7 cellular contexts compared by ENCODE assay signal in genomic region chr12:133129368-133130037, GRCh38.
DNase-seq lines count a peak whose midpoint lies in the region; ATAC-seq and TF ChIP-seq lines count a peak whose summit lies in the region.

No MANE protein-coding gene starts in this region.

- H3K4me3 Mint-ChIP-seq in activated naive CD8-positive, alpha-beta T cell treated with anti-CD3 and anti-CD28 coated beads, Interleukin-2, amount 50 U/mL, for 24 hours: peak overlapping the region; percentile 92

- peaks cover 88% of the 10 kb centered on the region for H3K36me3 Mint-ChIP-seq in activated naive CD8-positive, alpha-beta T cell treated with anti-CD3 and anti-CD28 coated beads, Interleukin-2, amount 50 U/mL, for 24 hours (ENCODE audit: low read depth)

- H4K20me1 ChIP-seq in KMS-11 (ENCODE audit: insufficient read depth): no peaks in the 10 kb centered on the region

- H3K27me3 Mint-ChIP-seq in activated naive CD8-positive, alpha-beta T cell treated with anti-CD3 and anti-CD28 coated beads, Interleukin-2, amount 50 U/mL, for 24 hours: no peaks in the 10 kb centered on the region

- H3K9me3 ChIP-seq in iPS-15b (ENCODE audit: control insufficient read depth, insufficient read depth, low read length): peaks cover 6% of the 10 kb centered on the region

- peaks cover 58% of the 10 kb centered on the region for H3K9me3 Mint-ChIP-seq in activated naive CD8-positive, alpha-beta T cell treated with anti-CD3 and anti-CD28 coated beads, Interleukin-2, amount 50 U/mL, for 24 hours

- peak overlapping the region; percentile 94 for H3K27ac Mint-ChIP-seq in activated naive CD8-positive, alpha-beta T cell treated with anti-CD3 and anti-CD28 coated beads, Interleukin-2, amount 50 U/mL, for 24 hours

- peak; percentile 7 for DNase-seq in activated naive CD8-positive, alpha-beta T cell treated with anti-CD3 and anti-CD28 coated beads, Interleukin-2, amount 50 U/mL, for 24 hours
- peak; percentile 24 for DNase-seq in stimulated activated CD8-positive, alpha-beta memory T cell treated with anti-CD3 and anti-CD28 coated beads, Interleukin-4, amount 100 ng/mL, for 48 hours
- no peak for DNase-seq in RPMI8226
- DNase-seq in retina: no peak

- H3K4me2 ChIP-seq in KMS-11: peak overlapping the region; percentile 25; the same call in 1 of the 2 replicates

- peak overlapping the region; percentile 73 for H2AFZ ChIP-seq in KMS-11 (ENCODE audit: low read depth)

- peaks cover 23% of the 10 kb centered on the region for H3K4me1 Mint-ChIP-seq in activated naive CD8-positive, alpha-beta T cell treated with anti-CD3 and anti-CD28 coated beads, Interleukin-2, amount 50 U/mL, for 24 hours

- no peak for TF ChIP-seq CTCF in KMS-11 (conservative IDR thresholded peaks at IDR 0.05; ENCODE audit: low read depth, low read length)

- peak overlapping the region; percentile 78 for H3K27ac ChIP-seq in KMS-11

- H3K9ac ChIP-seq in KMS-11 (peak overlapping the region; percentile 50; the same call in 1 of the 2 replicates), iPS-15b (ENCODE audit: low read depth, low read length) (peak overlapping the region; percentile 73)

- H3K79me2 ChIP-seq in KMS-11 (ENCODE audit: insufficient read depth, low read depth): no peaks in the 10 kb centered on the region

- H3K4me1 ChIP-seq in KMS-11 (ENCODE audit: low read depth, poor library complexity, severe bottlenecking) (no peaks in the 10 kb centered on the region), iPS-15b (ENCODE audit: control insufficient read depth, insufficient read depth, low read length) (no peaks in the 10 kb centered on the region)

- H3K4me3 ChIP-seq in KMS-11 (IDR thresholded peaks at IDR 0.05; ENCODE audit: insufficient read depth, low read depth, low read length) (no peak overlapping the region), iPS-15b (ENCODE audit: low read depth, low read length) (peak overlapping the region; percentile 92)

- H3K36me3 ChIP-seq in KMS-11 (ENCODE audit: insufficient read depth) (no peaks in the 10 kb centered on the region), iPS-15b (ENCODE audit: control insufficient read depth, insufficient read depth, low read length) (no peaks in the 10 kb centered on the region)

- ATAC-seq in GM18517 (IDR thresholded peaks at IDR 0.05; ENCODE audit: unreplicated experiment): peak; percentile 1
- no peak for ATAC-seq in activated naive CD8-positive, alpha-beta T cell treated with anti-CD3 and anti-CD28 coated beads, Interleukin-2, amount 50 U/mL, for 24 hours

- no peaks in the 10 kb centered on the region for H3K27me3 ChIP-seq in KMS-11 (ENCODE audit: insufficient read depth, low read depth)
- H3K27me3 ChIP-seq in iPS-15b (ENCODE audit: control insufficient read depth, insufficient read depth, low read length): no peaks in the 10 kb centered on the region

Comparison
In these comparisons a context has a peak if more than half of its experiments do, and no peak if none do; other contexts are left out.
1. DNase-seq: peak in activated naive CD8-positive, alpha-beta T cell treated with anti-CD3 and anti-CD28 coated beads, Interleukin-2, amount 50 U/mL, for 24 hours (single experiment) and stimulated activated CD8-positive, alpha-beta memory T cell treated with anti-CD3 and anti-CD28 coated beads, Interleukin-4, amount 100 ng/mL, for 48 hours (single experiment); none in RPMI8226 (single experiment) and retina (single experiment).